24 cellular contexts compared by ENCODE assay signal in the genomic region with DNA sequence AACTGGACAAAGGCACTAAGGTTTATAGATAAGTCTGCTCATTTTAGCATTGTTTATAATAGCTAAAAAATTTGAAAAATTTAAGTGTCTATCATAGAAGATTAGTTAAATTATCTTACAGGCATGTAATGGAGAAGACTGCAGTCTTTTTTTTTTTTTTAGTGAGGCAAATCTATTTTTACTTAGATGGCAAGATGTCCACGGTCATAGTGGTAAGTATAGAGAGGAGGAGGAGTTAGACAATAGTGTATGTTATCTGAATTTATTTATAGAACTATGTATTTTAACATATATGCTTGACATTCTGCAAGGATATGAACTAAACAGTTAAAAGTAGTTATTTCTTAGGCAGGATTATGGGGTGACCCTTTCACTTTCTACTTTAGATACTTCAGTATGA.
"Had no signal": no experiment of that assay in that cellular context is flagged by ENCODE, and none has a peak within 500 bp of the region (broad histone marks: within the 10 kb centered on the region; RNA-seq: fewer than 3 reads in every experiment).

No MANE protein-coding gene starts in this region.

- H3K36me3 ChIP-seq: brain microvascular endothelial cell had no signal

- H3K4me3 ChIP-seq: hepatocyte, mucosa of descending colon, smooth muscle cell, stomach had no signal

- H3K27ac ChIP-seq: brain microvascular endothelial cell, foreskin keratinocyte, hepatocyte, neutrophil had no signal

- H3K4me3 Mint-ChIP-seq: activated CD4-positive, alpha-beta T cell treated with anti-CD3 and anti-CD28 coated beads for 36 hours; activated naive CD4-positive, alpha-beta T cell treated with anti-CD3 and anti-CD28 coated beads, Interleukin-2, amount 10 ng/mL, durations not matched to agents 7 days and 5 days; activated naive CD8-positive, alpha-beta T cell treated with anti-CD3 and anti-CD28 coated beads, Interleukin-2, amount 10 ng/mL, durations not matched to agents 7 days and 5 days; endodermal cell; nephron progenitor cell; stimulated activated naive B cell treated with anti-CD40 and anti-IgM and Interleukin-4, amounts not matched to agents 10 μg/mL and 1 μg/mL and 100 μg/mL, for 72 hours had no signal

- H3K4me1 ChIP-seq: foreskin keratinocyte had no signal

- H3K27me3 ChIP-seq: brain microvascular endothelial cell, foreskin keratinocyte, hepatocyte, neutrophil, stomach had no signal

- ATAC-seq: activated CD4-positive, alpha-beta T cell treated with anti-CD3 and anti-CD28 coated beads for 36 hours; esophagus mucosa; foreskin keratinocyte; mucosa of descending colon; stimulated activated naive B cell treated with anti-CD40 and anti-IgM and Interleukin-4, amounts not matched to agents 10 μg/mL and 1 μg/mL and 100 μg/mL, for 72 hours had no signal

- H3K27ac Mint-ChIP-seq: activated CD4-positive, alpha-beta T cell treated with anti-CD3 and anti-CD28 coated beads for 36 hours; activated naive CD4-positive, alpha-beta T cell treated with anti-CD3 and anti-CD28 coated beads, Interleukin-2, amount 10 ng/mL, durations not matched to agents 7 days and 5 days; activated naive CD8-positive, alpha-beta T cell treated with anti-CD3 and anti-CD28 coated beads, Interleukin-2, amount 10 ng/mL, durations not matched to agents 7 days and 5 days; endodermal cell; nephron progenitor cell; progenitor cell of endocrine pancreas; stimulated activated naive B cell treated with anti-CD40 and anti-IgM and Interleukin-4, amounts not matched to agents 10 μg/mL and 1 μg/mL and 100 μg/mL, for 72 hours had no signal

- H3K4me1 Mint-ChIP-seq: nephron progenitor cell had no signal

- H3K4me2 ChIP-seq: hepatocyte, smooth muscle cell had no signal

- H3K9me3 Mint-ChIP-seq: activated naive CD4-positive, alpha-beta T cell treated with anti-CD3 and anti-CD28 coated beads, Interleukin-2, amount 10 ng/mL, durations not matched to agents 7 days and 5 days; activated naive CD8-positive, alpha-beta T cell treated with anti-CD3 and anti-CD28 coated beads, Interleukin-2, amount 10 ng/mL, durations not matched to agents 7 days and 5 days; endodermal cell; nephron progenitor cell; stimulated activated naive B cell treated with anti-CD40 and anti-IgM and Interleukin-4, amounts not matched to agents 10 μg/mL and 1 μg/mL and 100 μg/mL, for 72 hours had no signal

- H2AFZ ChIP-seq: hepatocyte had no signal

- H3K79me2 ChIP-seq: hepatocyte had no signal

- H3K27me3 Mint-ChIP-seq: activated CD4-positive, alpha-beta T cell treated with anti-CD3 and anti-CD28 coated beads for 36 hours; activated naive CD4-positive, alpha-beta T cell treated with anti-CD3 and anti-CD28 coated beads, Interleukin-2, amount 10 ng/mL, durations not matched to agents 7 days and 5 days; activated naive CD8-positive, alpha-beta T cell treated with anti-CD3 and anti-CD28 coated beads, Interleukin-2, amount 10 ng/mL, durations not matched to agents 7 days and 5 days; progenitor cell of endocrine pancreas; stimulated activated naive B cell treated with anti-CD40 and anti-IgM and Interleukin-4, amounts not matched to agents 10 μg/mL and 1 μg/mL and 100 μg/mL, for 72 hours had no signal

- H3K9me3 ChIP-seq: mucosa of descending colon, neutrophil, stomach had no signal

- DNase-seq: activated CD4-positive, alpha-beta T cell treated with anti-CD3 and anti-CD28 coated beads for 36 hours; activated CD4-positive, alpha-beta T cell treated with anti-CD3 and anti-CD28 coated beads, Interleukin-2, amount 50 U/mL, for 4 hours; activated CD4-positive, CD25-positive, alpha-beta regulatory T cell; activated gamma-delta T cell; activated naive CD4-positive, alpha-beta T cell treated with anti-CD3 and anti-CD28 coated beads, Interleukin-2, amount 10 ng/mL, durations not matched to agents 7 days and 5 days; activated naive CD8-positive, alpha-beta T cell treated with anti-CD3 and anti-CD28 coated beads, Interleukin-2, amount 10 ng/mL, durations not matched to agents 7 days and 5 days; activated T-cell treated with anti-CD3 and anti-CD28 coated beads, Interleukin-2, amount 50 U/mL, for 1 hour; brain microvascular endothelial cell; endodermal cell; foreskin keratinocyte; islet precursor cell; left ventricle myocardium superior; mucosa of descending colon; nephron progenitor cell; stimulated activated CD4-positive, alpha-beta T cell treated with anti-CD3 and anti-CD28 coated beads, Interleukin-1b, Interleukin-23, amount 100 ng/mL, for 48 hours; stimulated activated CD4-positive, alpha-beta T cell treated with anti-CD3 and anti-CD28 coated beads, Interleukin-4, amount 100 ng/mL, for 4 hours; stimulated activated naive B cell treated with anti-CD40 and anti-IgM and Interleukin-4, amounts not matched to agents 10 μg/mL and 1 μg/mL and 100 μg/mL, for 72 hours; stomach; trophoblast cell had no signal
